In the genomic region with DNA sequence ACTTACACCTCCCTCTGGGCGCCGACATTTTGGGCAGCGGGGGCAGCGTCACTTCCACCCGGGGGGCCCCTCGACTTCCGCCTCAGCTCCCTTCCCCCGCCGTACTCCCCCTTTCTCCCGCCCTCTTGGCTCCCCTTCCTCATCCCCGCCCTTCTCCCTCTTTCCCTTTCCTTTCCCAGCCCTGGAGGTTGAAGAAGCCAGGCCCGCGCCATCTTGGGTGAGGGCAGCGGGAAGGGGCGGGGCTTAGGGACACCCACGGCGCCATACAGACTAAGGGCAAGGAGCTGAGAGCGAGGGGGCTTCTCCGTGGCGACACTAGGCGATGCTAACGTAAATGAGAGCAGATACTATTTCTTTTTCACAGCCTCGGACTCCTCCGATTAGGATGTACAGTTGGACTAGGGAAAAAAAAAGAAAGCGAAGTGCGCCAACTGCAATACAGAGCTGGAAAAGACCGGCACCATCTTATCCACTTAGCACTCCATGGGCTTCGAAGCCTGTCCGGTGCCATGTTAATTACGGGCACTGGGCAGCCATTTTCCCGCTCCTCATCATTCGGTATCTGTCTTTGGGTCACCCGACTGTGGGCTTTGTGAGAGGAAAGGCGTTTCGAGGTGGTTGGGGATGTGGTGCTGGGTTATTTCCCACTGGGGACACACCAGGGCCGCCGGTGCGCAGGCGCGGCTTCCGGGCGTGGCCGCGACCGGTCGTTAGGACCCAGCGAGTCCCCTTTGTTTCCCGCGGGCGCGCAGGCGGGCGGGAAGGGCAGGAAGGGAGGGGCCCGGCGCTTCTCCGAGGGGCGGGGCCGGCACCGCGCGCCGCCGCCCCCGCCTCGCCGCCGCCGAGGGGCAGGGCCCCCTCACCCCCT, we compare ENCODE assay signal across 1 cellular context.
TF ChIP-seq lines count a peak whose summit lies in the region.

A gene with protein sequence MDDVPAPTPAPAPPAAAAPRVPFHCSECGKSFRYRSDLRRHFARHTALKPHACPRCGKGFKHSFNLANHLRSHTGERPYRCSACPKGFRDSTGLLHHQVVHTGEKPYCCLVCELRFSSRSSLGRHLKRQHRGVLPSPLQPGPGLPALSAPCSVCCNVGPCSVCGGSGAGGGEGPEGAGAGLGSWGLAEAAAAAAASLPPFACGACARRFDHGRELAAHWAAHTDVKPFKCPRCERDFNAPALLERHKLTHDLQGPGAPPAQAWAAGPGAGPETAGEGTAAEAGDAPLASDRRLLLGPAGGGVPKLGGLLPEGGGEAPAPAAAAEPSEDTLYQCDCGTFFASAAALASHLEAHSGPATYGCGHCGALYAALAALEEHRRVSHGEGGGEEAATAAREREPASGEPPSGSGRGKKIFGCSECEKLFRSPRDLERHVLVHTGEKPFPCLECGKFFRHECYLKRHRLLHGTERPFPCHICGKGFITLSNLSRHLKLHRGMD (minus strand): TSS at position 50 of the 868 bp plus-strand sequence. CDS start 1,652 bp downstream, outside the sequence.
A gene with protein sequence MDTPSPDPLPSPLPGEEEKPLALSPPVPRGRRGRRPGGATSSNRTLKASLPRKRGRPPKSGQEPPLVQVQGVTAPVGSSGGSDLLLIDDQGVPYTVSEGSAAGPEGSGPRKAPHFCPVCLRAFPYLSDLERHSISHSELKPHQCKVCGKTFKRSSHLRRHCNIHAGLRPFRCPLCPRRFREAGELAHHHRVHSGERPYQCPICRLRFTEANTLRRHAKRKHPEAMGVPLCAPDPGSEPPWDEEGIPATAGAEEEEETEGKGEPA (plus strand): TSS at position 821 of the 868 bp plus-strand sequence. CDS start 1,825 bp downstream, outside the sequence.

TF ChIP-seq in H1, 55 proteins besides CTCF, POLR2A, EP300 and RAD21 (continues in another document):
- TF ChIP-seq EZH2 (IDR thresholded peaks at IDR 0.05; ENCODE audit: low read depth, low read length, severe bottlenecking), result no peak
- TF ChIP-seq CHD2 (IDR thresholded peaks at IDR 0.05; ENCODE audit: low read length), result peak; percentile 40; the same call in 1 of the 2 replicates
- no peak for TF ChIP-seq CEBPB (IDR thresholded peaks at IDR 0.05; ENCODE audit: low read depth, low read length)
- TF ChIP-seq PHF8 (conservative IDR thresholded peaks at IDR 0.05; ENCODE audit: low read depth, low read length), result peak; percentile 75; the same call in 1 of the 2 replicates
- no peak for TF ChIP-seq BACH1 (IDR thresholded peaks at IDR 0.05; ENCODE audit: low read length)
- TF ChIP-seq, protein P1, sequence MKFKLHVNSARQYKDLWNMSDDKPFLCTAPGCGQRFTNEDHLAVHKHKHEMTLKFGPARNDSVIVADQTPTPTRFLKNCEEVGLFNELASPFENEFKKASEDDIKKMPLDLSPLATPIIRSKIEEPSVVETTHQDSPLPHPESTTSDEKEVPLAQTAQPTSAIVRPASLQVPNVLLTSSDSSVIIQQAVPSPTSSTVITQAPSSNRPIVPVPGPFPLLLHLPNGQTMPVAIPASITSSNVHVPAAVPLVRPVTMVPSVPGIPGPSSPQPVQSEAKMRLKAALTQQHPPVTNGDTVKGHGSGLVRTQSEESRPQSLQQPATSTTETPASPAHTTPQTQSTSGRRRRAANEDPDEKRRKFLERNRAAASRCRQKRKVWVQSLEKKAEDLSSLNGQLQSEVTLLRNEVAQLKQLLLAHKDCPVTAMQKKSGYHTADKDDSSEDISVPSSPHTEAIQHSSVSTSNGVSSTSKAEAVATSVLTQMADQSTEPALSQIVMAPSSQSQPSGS (IDR thresholded peaks at IDR 0.05; ENCODE audit: low read length), result no peak
- TF ChIP-seq CTBP2 (IDR thresholded peaks at IDR 0.05; ENCODE audit: borderline replicate concordance, insufficient read depth, insufficient read length, low read length), result no peak
- TF ChIP-seq CREB1 (IDR thresholded peaks at IDR 0.05), result peak; percentile 85
- peak; percentile 36; the same call in 1 of the 2 replicates for TF ChIP-seq NRF1 (IDR thresholded peaks at IDR 0.05; ENCODE audit: low read depth, low read length)
- TF ChIP-seq TCF12 (IDR thresholded peaks at IDR 0.05; ENCODE audit: low read depth, low read length), result 0 out of 2 replicates have a peak, but pooled peaks have one; percentile 7
- peak; percentile 83 for TF ChIP-seq EGR1 (IDR thresholded peaks at IDR 0.05; ENCODE audit: borderline replicate concordance, low read depth, low read length)
- TF ChIP-seq SUZ12 (IDR thresholded peaks at IDR 0.05; ENCODE audit: low read length), result no peak
- TF ChIP-seq, protein P2, sequence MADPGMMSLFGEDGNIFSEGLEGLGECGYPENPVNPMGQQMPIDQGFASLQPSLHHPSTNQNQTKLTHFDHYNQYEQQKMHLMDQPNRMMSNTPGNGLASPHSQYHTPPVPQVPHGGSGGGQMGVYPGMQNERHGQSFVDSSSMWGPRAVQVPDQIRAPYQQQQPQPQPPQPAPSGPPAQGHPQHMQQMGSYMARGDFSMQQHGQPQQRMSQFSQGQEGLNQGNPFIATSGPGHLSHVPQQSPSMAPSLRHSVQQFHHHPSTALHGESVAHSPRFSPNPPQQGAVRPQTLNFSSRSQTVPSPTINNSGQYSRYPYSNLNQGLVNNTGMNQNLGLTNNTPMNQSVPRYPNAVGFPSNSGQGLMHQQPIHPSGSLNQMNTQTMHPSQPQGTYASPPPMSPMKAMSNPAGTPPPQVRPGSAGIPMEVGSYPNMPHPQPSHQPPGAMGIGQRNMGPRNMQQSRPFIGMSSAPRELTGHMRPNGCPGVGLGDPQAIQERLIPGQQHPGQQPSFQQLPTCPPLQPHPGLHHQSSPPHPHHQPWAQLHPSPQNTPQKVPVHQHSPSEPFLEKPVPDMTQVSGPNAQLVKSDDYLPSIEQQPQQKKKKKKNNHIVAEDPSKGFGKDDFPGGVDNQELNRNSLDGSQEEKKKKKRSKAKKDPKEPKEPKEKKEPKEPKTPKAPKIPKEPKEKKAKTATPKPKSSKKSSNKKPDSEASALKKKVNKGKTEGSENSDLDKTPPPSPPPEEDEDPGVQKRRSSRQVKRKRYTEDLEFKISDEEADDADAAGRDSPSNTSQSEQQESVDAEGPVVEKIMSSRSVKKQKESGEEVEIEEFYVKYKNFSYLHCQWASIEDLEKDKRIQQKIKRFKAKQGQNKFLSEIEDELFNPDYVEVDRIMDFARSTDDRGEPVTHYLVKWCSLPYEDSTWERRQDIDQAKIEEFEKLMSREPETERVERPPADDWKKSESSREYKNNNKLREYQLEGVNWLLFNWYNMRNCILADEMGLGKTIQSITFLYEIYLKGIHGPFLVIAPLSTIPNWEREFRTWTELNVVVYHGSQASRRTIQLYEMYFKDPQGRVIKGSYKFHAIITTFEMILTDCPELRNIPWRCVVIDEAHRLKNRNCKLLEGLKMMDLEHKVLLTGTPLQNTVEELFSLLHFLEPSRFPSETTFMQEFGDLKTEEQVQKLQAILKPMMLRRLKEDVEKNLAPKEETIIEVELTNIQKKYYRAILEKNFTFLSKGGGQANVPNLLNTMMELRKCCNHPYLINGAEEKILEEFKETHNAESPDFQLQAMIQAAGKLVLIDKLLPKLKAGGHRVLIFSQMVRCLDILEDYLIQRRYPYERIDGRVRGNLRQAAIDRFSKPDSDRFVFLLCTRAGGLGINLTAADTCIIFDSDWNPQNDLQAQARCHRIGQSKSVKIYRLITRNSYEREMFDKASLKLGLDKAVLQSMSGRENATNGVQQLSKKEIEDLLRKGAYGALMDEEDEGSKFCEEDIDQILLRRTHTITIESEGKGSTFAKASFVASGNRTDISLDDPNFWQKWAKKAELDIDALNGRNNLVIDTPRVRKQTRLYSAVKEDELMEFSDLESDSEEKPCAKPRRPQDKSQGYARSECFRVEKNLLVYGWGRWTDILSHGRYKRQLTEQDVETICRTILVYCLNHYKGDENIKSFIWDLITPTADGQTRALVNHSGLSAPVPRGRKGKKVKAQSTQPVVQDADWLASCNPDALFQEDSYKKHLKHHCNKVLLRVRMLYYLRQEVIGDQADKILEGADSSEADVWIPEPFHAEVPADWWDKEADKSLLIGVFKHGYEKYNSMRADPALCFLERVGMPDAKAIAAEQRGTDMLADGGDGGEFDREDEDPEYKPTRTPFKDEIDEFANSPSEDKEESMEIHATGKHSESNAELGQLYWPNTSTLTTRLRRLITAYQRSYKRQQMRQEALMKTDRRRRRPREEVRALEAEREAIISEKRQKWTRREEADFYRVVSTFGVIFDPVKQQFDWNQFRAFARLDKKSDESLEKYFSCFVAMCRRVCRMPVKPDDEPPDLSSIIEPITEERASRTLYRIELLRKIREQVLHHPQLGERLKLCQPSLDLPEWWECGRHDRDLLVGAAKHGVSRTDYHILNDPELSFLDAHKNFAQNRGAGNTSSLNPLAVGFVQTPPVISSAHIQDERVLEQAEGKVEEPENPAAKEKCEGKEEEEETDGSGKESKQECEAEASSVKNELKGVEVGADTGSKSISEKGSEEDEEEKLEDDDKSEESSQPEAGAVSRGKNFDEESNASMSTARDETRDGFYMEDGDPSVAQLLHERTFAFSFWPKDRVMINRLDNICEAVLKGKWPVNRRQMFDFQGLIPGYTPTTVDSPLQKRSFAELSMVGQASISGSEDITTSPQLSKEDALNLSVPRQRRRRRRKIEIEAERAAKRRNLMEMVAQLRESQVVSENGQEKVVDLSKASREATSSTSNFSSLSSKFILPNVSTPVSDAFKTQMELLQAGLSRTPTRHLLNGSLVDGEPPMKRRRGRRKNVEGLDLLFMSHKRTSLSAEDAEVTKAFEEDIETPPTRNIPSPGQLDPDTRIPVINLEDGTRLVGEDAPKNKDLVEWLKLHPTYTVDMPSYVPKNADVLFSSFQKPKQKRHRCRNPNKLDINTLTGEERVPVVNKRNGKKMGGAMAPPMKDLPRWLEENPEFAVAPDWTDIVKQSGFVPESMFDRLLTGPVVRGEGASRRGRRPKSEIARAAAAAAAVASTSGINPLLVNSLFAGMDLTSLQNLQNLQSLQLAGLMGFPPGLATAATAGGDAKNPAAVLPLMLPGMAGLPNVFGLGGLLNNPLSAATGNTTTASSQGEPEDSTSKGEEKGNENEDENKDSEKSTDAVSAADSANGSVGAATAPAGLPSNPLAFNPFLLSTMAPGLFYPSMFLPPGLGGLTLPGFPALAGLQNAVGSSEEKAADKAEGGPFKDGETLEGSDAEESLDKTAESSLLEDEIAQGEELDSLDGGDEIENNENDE (IDR thresholded peaks at IDR 0.05; ENCODE audit: insufficient replicate concordance, low read length), result no peak
- TF ChIP-seq, protein P3, sequence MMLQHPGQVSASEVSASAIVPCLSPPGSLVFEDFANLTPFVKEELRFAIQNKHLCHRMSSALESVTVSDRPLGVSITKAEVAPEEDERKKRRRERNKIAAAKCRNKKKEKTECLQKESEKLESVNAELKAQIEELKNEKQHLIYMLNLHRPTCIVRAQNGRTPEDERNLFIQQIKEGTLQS (IDR thresholded peaks at IDR 0.05; ENCODE audit: insufficient read depth, low read depth, low read length), result no peak
- no peak for TF ChIP-seq SRF (IDR thresholded peaks at IDR 0.05; ENCODE audit: low read depth, low read length)
- no peak for TF ChIP-seq KDM1A (IDR thresholded peaks at IDR 0.05; ENCODE audit: borderline replicate concordance, low read length)
- TF ChIP-seq SP1 (IDR thresholded peaks at IDR 0.05; ENCODE audit: low read depth, low read length), result peak; percentile 56
- TF ChIP-seq, protein P4, sequence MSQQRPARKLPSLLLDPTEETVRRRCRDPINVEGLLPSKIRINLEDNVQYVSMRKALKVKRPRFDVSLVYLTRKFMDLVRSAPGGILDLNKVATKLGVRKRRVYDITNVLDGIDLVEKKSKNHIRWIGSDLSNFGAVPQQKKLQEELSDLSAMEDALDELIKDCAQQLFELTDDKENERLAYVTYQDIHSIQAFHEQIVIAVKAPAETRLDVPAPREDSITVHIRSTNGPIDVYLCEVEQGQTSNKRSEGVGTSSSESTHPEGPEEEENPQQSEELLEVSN (IDR thresholded peaks at IDR 0.05), result peak; percentile 56; the same call in 1 of the 2 replicates
- TF ChIP-seq JUN (IDR thresholded peaks at IDR 0.05; ENCODE audit: low read depth, low read length), result 0 out of 2 replicates have a peak, but pooled peaks have one; percentile 14
- TF ChIP-seq BRCA1 (IDR thresholded peaks at IDR 0.05; ENCODE audit: low read depth, low read length), result no peak
- peak; percentile 86 for TF ChIP-seq POLR2AphosphoS5 (IDR thresholded peaks at IDR 0.05; ENCODE audit: low read depth, low read length)
- peak; percentile 71; the same call in 1 of the 2 replicates for TF ChIP-seq RBBP5 (IDR thresholded peaks at IDR 0.05; ENCODE audit: borderline replicate concordance, low read depth, low read length)
- TF ChIP-seq, protein P5, sequence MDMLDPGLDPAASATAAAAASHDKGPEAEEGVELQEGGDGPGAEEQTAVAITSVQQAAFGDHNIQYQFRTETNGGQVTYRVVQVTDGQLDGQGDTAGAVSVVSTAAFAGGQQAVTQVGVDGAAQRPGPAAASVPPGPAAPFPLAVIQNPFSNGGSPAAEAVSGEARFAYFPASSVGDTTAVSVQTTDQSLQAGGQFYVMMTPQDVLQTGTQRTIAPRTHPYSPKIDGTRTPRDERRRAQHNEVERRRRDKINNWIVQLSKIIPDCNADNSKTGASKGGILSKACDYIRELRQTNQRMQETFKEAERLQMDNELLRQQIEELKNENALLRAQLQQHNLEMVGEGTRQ (IDR thresholded peaks at IDR 0.05; ENCODE audit: low read length), result no peak
- peak; percentile 91 for TF ChIP-seq SAP30 (IDR thresholded peaks at IDR 0.05; ENCODE audit: insufficient read depth, insufficient replicate concordance, low read length)
- no peak for TF ChIP-seq SP2 (IDR thresholded peaks at IDR 0.05; ENCODE audit: low read length)
- no peak for TF ChIP-seq GTF2F1 (IDR thresholded peaks at IDR 0.05; ENCODE audit: borderline replicate concordance, low read depth, low read length)
- no peak for TF ChIP-seq JUND (IDR thresholded peaks at IDR 0.05; ENCODE audit: low read length)
- no peak for TF ChIP-seq CBX5 (IDR thresholded peaks at IDR 0.05; ENCODE audit: low read depth, low read length)
- peak; percentile 65 for TF ChIP-seq TAF1 (IDR thresholded peaks at IDR 0.05; ENCODE audit: low read depth, low read length)
- TF ChIP-seq SIRT6 (IDR thresholded peaks at IDR 0.05; ENCODE audit: low read length), result no peak
- TF ChIP-seq HDAC6 (IDR thresholded peaks at IDR 0.05; ENCODE audit: low read depth, low read length), result no peak
- peak; percentile 51 for TF ChIP-seq KDM5A (IDR thresholded peaks at IDR 0.05; ENCODE audit: low read length)
- TF ChIP-seq, protein P6, sequence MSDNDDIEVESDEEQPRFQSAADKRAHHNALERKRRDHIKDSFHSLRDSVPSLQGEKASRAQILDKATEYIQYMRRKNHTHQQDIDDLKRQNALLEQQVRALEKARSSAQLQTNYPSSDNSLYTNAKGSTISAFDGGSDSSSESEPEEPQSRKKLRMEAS (IDR thresholded peaks at IDR 0.05), result peak; percentile 32
- no peak for TF ChIP-seq CHD1 (IDR thresholded peaks at IDR 0.05; ENCODE audit: low read depth, low read length)
- TF ChIP-seq SIX5 (IDR thresholded peaks at IDR 0.05; ENCODE audit: low read depth, low read length), result peak; percentile 31
- no peak for TF ChIP-seq BCL11A (IDR thresholded peaks at IDR 0.05; ENCODE audit: low read depth in 2 of 2, low read length in 2 of 2)
- peak; percentile 69; the same call in 1 of the 2 replicates for TF ChIP-seq GABPA (IDR thresholded peaks at IDR 0.05; ENCODE audit: borderline replicate concordance, insufficient read depth, low read length)
- TF ChIP-seq HDAC2 (IDR thresholded peaks at IDR 0.05; ENCODE audit: borderline replicate concordance in 1 of 2, low read depth in 2 of 2, low read length in 2 of 2), result no peak
- TF ChIP-seq SP4 (IDR thresholded peaks at IDR 0.05; ENCODE audit: low read length), result 0 out of 2 replicates have a peak, but pooled peaks have one; percentile 8
- no peak; a peak in 1 of 4 replicates for TF ChIP-seq SIN3A (conservative IDR thresholded peaks at IDR 0.05 in 1 of 2, IDR thresholded peaks at IDR 0.05 in 1 of 2; ENCODE audit: low read depth in 1 of 2, low read length in 2 of 2)
- TF ChIP-seq KDM4A (IDR thresholded peaks at IDR 0.05; ENCODE audit: low read depth, low read length, severe bottlenecking), result no peak
- TF ChIP-seq YY1 (IDR thresholded peaks at IDR 0.05; ENCODE audit: low read depth, low read length), result peak; percentile 97
- TF ChIP-seq RXRA (IDR thresholded peaks at IDR 0.05; ENCODE audit: insufficient read depth, low read depth, low read length), result no peak
- no peak for TF ChIP-seq MAFK (IDR thresholded peaks at IDR 0.05; ENCODE audit: low read depth, low read length)
